In genomic region chr10:112535432-112536038, GRCh38 we compare ENCODE assay signal across 9 cellular contexts.
DNase-seq lines count a peak whose midpoint lies in the region; ATAC-seq lines count a peak whose summit lies in the region.
"Had no signal": no experiment of that assay in that cellular context is flagged by ENCODE, and none has a peak within 500 bp of the region (broad histone marks: within the 10 kb centered on the region; RNA-seq: fewer than 3 reads in every experiment).

No MANE protein-coding gene starts in this region.

- peaks cover 20 to 41% of the 10 kb centered on the region in 2 donors for H3K4me1 Mint-ChIP-seq in immature natural killer cell

- H3K36me3 Mint-ChIP-seq in immature natural killer cell, result peaks cover 7 to 16% (median 12%) of the 10 kb centered on the region in 3 donors

- peak; percentile 41 for ATAC-seq in GM19035 (IDR thresholded peaks at IDR 0.05; ENCODE audit: unreplicated experiment)
- peak; percentile 45 for ATAC-seq in HG02759 (IDR thresholded peaks at IDR 0.05; ENCODE audit: unreplicated experiment)

- no peak overlapping the region for H3K4me3 Mint-ChIP-seq in immature natural killer cell

- H3K27me3 Mint-ChIP-seq in immature natural killer cell (ENCODE audit: low read depth in 3 of 3), result peaks cover 0 to 3% (median 0%) of the 10 kb centered on the region in 3 donors

- peak; percentile 47 for DNase-seq in SW480 (ENCODE audit: low spot score)
- peak; percentile 19 for DNase-seq in pons (ENCODE audit: low spot score)
- DNase-seq in amygdala (lab: John Stamatoyannopoulos, UW), result no peak
- DNase-seq in immature natural killer cell, result no peak
- DNase-seq in stimulated activated naive CD4-positive, alpha-beta T cell (lab: John Stamatoyannopoulos, UW), result no peak
- DNase-seq: NCI-H446 treated with DMSO at 0.1 percent for 48 hours, ovary had no signal

- peak overlapping the region in 2 of 6 donors; percentile 9 to 86 for H3K27ac Mint-ChIP-seq in immature natural killer cell

- no peaks in the 10 kb centered on the region for H3K9me3 Mint-ChIP-seq in immature natural killer cell

Comparison
In these comparisons a context has a peak if more than half of its experiments do, and no peak if none do; other contexts are left out.
1. DNase-seq: peak in SW480 (single experiment) and pons (single experiment); none in amygdala (0 of 56), immature natural killer cell (0 of 3) and stimulated activated naive CD4-positive, alpha-beta T cell (0 of 6).